ENCODE assay signal across 1 cellular context in the genomic region with DNA sequence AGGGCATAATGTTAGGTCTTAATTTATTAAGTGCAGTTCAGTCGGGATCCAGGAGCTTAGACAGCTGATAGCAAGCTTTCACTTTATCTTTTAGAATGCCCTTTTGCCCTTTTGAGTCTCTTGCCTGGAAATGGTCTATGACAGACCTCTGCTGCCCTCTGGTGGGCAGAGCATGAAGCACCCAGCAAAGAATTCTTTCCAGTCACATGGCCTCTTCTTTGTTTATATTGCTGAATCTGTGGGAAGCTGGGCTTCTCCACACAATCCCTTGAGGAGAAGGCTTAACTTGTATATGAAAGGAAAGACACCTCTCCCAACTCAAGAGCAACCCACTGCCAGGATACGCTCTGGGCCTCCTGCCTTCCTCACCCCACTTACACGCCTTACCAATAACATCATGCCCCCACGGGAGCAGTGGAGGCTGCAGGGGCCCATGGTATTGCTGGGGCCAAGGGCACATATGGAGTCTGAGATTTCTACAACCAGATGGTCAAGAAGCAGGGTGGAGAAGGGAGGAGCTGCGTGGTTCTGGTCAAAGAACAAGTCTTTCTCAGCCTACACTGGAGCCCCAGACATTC.
TF ChIP-seq lines count a peak whose summit lies in the region.

No MANE protein-coding gene starts in this region.

TF ChIP-seq in HepG2, 621 proteins besides CTCF, POLR2A, EP300 and RAD21 (continued from another document and continues in another):
- TF ChIP-seq SIX1 (CRISPR knock-in tag; IDR thresholded peaks at IDR 0.05; ENCODE audit: borderline replicate concordance): no peak
- 0 out of 2 replicates have a peak, but pooled peaks have one; percentile 69 for TF ChIP-seq KDM3A (CRISPR knock-in tag; IDR thresholded peaks at IDR 0.05; ENCODE audit: low read depth)
- TF ChIP-seq ZNF232 (CRISPR knock-in tag; IDR thresholded peaks at IDR 0.05; ENCODE audit: borderline replicate concordance): no peak; the same call in 1 of the 2 replicates
- TF ChIP-seq RORA (CRISPR knock-in tag; IDR thresholded peaks at IDR 0.05): no peak
- TF ChIP-seq BCL3 (CRISPR knock-in tag; IDR thresholded peaks at IDR 0.05): no peak
- TF ChIP-seq ATF2 (CRISPR knock-in tag; IDR thresholded peaks at IDR 0.05): 0 out of 2 replicates have a peak, but pooled peaks have one; percentile 36
- TF ChIP-seq FOXM1 (CRISPR knock-in tag; IDR thresholded peaks at IDR 0.05): no peak
- 0 out of 2 replicates have a peak, but pooled peaks have one; percentile 6 for TF ChIP-seq CEBPG (CRISPR knock-in tag; IDR thresholded peaks at IDR 0.05)
- TF ChIP-seq MYPOP (CRISPR knock-in tag; IDR thresholded peaks at IDR 0.05): peak; percentile 58; the same call in 1 of the 2 replicates
- TF ChIP-seq, protein P1, sequence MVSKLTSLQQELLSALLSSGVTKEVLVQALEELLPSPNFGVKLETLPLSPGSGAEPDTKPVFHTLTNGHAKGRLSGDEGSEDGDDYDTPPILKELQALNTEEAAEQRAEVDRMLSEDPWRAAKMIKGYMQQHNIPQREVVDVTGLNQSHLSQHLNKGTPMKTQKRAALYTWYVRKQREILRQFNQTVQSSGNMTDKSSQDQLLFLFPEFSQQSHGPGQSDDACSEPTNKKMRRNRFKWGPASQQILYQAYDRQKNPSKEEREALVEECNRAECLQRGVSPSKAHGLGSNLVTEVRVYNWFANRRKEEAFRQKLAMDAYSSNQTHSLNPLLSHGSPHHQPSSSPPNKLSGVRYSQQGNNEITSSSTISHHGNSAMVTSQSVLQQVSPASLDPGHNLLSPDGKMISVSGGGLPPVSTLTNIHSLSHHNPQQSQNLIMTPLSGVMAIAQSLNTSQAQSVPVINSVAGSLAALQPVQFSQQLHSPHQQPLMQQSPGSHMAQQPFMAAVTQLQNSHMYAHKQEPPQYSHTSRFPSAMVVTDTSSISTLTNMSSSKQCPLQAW (CRISPR knock-in tag; IDR thresholded peaks at IDR 0.05): peak; percentile 75; the same call in 1 of the 2 replicates
- no peak for TF ChIP-seq ZBTB39 (CRISPR knock-in tag; IDR thresholded peaks at IDR 0.05)
- peak; percentile 78 for TF ChIP-seq RARA (CRISPR knock-in tag; IDR thresholded peaks at IDR 0.05)
- TF ChIP-seq NCOR1 (IDR thresholded peaks at IDR 0.05; ENCODE audit: borderline replicate concordance, low read length): 0 out of 2 replicates have a peak, but pooled peaks have one; percentile 34
- TF ChIP-seq ETS1 (CRISPR knock-in tag; IDR thresholded peaks at IDR 0.05): no peak
- TF ChIP-seq DNMT3B (CRISPR knock-in tag; conservative IDR thresholded peaks at IDR 0.05): 0 out of 2 replicates have a peak, but pooled peaks have one; percentile 61
- TF ChIP-seq ZBED4 (CRISPR knock-in tag; IDR thresholded peaks at IDR 0.05; ENCODE audit: borderline replicate concordance): no peak
- no peak for TF ChIP-seq JUN (CRISPR knock-in tag; IDR thresholded peaks at IDR 0.05)
- TF ChIP-seq SOX6 (IDR thresholded peaks at IDR 0.05): no peak
- TF ChIP-seq SOX6 (CRISPR knock-in tag; IDR thresholded peaks at IDR 0.05): peak; percentile 45; the same call in 1 of the 2 replicates
- no peak for TF ChIP-seq ZNF235 (CRISPR knock-in tag; IDR thresholded peaks at IDR 0.05; ENCODE audit: borderline replicate concordance)
- TF ChIP-seq AGO2 (optimal IDR thresholded peaks at IDR 0.05; ENCODE audit: low read depth, low read length): no peak
- TF ChIP-seq GLI4 (CRISPR knock-in tag; IDR thresholded peaks at IDR 0.05; ENCODE audit: borderline replicate concordance): no peak
- no peak for TF ChIP-seq REL (CRISPR knock-in tag; conservative IDR thresholded peaks at IDR 0.05)
- no peak for TF ChIP-seq CEBPB (IDR thresholded peaks at IDR 0.05; ENCODE audit: borderline replicate concordance, low read depth, low read length)
- peak; percentile 71 for TF ChIP-seq KDM2A (CRISPR knock-in tag; IDR thresholded peaks at IDR 0.05; ENCODE audit: borderline replicate concordance, low read depth)
- TF ChIP-seq, protein P2, sequence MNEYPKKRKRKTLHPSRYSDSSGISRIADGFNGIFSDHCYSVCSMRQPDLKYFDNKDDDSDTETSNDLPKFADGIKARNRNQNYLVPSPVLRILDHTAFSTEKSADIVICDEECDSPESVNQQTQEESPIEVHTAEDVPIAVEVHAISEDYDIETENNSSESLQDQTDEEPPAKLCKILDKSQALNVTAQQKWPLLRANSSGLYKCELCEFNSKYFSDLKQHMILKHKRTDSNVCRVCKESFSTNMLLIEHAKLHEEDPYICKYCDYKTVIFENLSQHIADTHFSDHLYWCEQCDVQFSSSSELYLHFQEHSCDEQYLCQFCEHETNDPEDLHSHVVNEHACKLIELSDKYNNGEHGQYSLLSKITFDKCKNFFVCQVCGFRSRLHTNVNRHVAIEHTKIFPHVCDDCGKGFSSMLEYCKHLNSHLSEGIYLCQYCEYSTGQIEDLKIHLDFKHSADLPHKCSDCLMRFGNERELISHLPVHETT (CRISPR knock-in tag; conservative IDR thresholded peaks at IDR 0.05): no peak
- no peak for TF ChIP-seq NKX3-1 (CRISPR knock-in tag; IDR thresholded peaks at IDR 0.05)
- TF ChIP-seq ZNF230 (CRISPR knock-in tag; IDR thresholded peaks at IDR 0.05): 0 out of 2 replicates have a peak, but pooled peaks have one; percentile 76
- no peak for TF ChIP-seq SP5 (CRISPR knock-in tag; IDR thresholded peaks at IDR 0.05; ENCODE audit: borderline replicate concordance, low read depth)
- TF ChIP-seq TARDBP (CRISPR knock-in tag; IDR thresholded peaks at IDR 0.05): peak; percentile 69
- peak; percentile 81; the same call in 1 of the 2 replicates for TF ChIP-seq SP140L (CRISPR knock-in tag; IDR thresholded peaks at IDR 0.05; ENCODE audit: borderline replicate concordance)
- no peak for TF ChIP-seq NRL (CRISPR knock-in tag; IDR thresholded peaks at IDR 0.05; ENCODE audit: borderline replicate concordance)
- TF ChIP-seq ZFP1 (CRISPR knock-in tag; IDR thresholded peaks at IDR 0.05): peak; percentile 71; the same call in 1 of the 2 replicates
- TF ChIP-seq ZNF546 (CRISPR knock-in tag; conservative IDR thresholded peaks at IDR 0.05): no peak
- no peak for TF ChIP-seq IKZF4 (CRISPR knock-in tag; IDR thresholded peaks at IDR 0.05; ENCODE audit: borderline replicate concordance, low read depth, not compliant biosample characterization)
- no peak for TF ChIP-seq ZNF275 (CRISPR knock-in tag; IDR thresholded peaks at IDR 0.05; ENCODE audit: borderline replicate concordance)
- TF ChIP-seq SOX13 (IDR thresholded peaks at IDR 0.05): no peak
- 0 out of 4 replicates have a peak, but pooled peaks have one; percentile 17 to 65 for TF ChIP-seq SOX13 (CRISPR knock-in tag; conservative IDR thresholded peaks at IDR 0.05 in 1 of 2, IDR thresholded peaks at IDR 0.05 in 1 of 2)
- no peak for TF ChIP-seq ZNF460 (CRISPR knock-in tag; IDR thresholded peaks at IDR 0.05; ENCODE audit: borderline replicate concordance)
- TF ChIP-seq ZNF382 (CRISPR knock-in tag; IDR thresholded peaks at IDR 0.05; ENCODE audit: borderline replicate concordance): no peak
- TF ChIP-seq ZNF766 (CRISPR knock-in tag; IDR thresholded peaks at IDR 0.05; ENCODE audit: borderline replicate concordance): no peak
- TF ChIP-seq KAT8 (CRISPR knock-in tag; IDR thresholded peaks at IDR 0.05): peak; percentile 63
- TF ChIP-seq ERF (CRISPR knock-in tag; IDR thresholded peaks at IDR 0.05): peak; percentile 66; the same call in 1 of the 2 replicates
- no peak for TF ChIP-seq ZNF180 (CRISPR knock-in tag; IDR thresholded peaks at IDR 0.05; ENCODE audit: borderline replicate concordance, low read depth)
- no peak for TF ChIP-seq TMF1 (CRISPR knock-in tag; IDR thresholded peaks at IDR 0.05; ENCODE audit: low read depth)
- TF ChIP-seq ELF3 (CRISPR knock-in tag; IDR thresholded peaks at IDR 0.05): peak; percentile 59; the same call in 1 of the 2 replicates
